In the genomic region with DNA sequence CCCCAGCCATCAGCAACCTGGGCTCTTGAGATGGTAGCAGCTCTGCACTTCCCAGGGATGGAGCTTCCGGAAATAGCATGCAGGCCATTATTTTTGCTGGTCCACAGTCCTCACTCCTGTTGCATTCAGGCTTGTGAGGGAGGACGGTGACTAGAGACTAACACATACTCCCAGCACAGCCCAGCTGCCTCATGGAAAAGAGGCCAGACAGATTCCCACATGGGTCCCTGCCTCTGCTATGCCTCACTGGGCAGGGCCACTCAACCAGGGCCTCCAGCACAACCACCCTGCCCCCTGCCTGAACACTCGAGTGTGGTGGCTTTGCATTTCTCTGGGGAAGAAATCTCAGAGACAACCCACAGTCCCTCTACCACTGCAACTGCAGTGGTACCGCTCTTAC, we compare ENCODE assay signal across 28 cellular contexts.
"Had no signal": no experiment of that assay in that cellular context is flagged by ENCODE, and none has a peak within 500 bp of the region (broad histone marks: within the 10 kb centered on the region; RNA-seq: fewer than 3 reads in every experiment).

No MANE protein-coding gene starts in this region.

- H3K4me3 Mint-ChIP-seq: naive thymus-derived CD8-positive, alpha-beta T cell; neural crest cell; stimulated activated naive CD8-positive, alpha-beta T cell treated with anti-CD3 and anti-CD28 coated beads, Interleukin-15, amount 100 ng/mL, for 72 hours had no signal

- H3K4me3 ChIP-seq: gastrocnemius medialis, heart left ventricle, lower lobe of right lung, ovary, right atrium auricular region, smooth muscle cell, suprapubic skin, transverse colon, upper lobe of right lung, uterus had no signal

- DNase-seq: cortex of kidney; effector CD4-positive, alpha-beta T cell; foreskin fibroblast; gastrocnemius medialis; heart left ventricle; hippocampal formation; kidney glomerular epithelial cell; left ventricle myocardium superior; lower lobe of right lung; naive thymus-derived CD8-positive, alpha-beta T cell; nucleus accumbens; ovary; stimulated activated CD4-positive, alpha-beta T cell treated with anti-CD3 and anti-CD28 coated beads, Interleukin-12 subunit alpha, Interleukin-12 subunit beta, amount 100 ng/mL, for 4 hours; stimulated activated CD4-positive, alpha-beta T cell treated with anti-CD3 and anti-CD28 coated beads, Interleukin-1b, Interleukin-23, amount 100 ng/mL, for 48 hours; stimulated activated CD4-positive, alpha-beta T cell treated with anti-CD3 and anti-CD28 coated beads, Interleukin-4, amount 100 ng/mL, for 1 hour; stimulated activated CD8-positive, alpha-beta memory T cell treated with anti-CD3 and anti-CD28 coated beads, Interleukin-4, amount 100 ng/mL, for 48 hours; stimulated activated naive CD4-positive, alpha-beta T cell; stimulated activated naive CD8-positive, alpha-beta T cell treated with anti-CD3 and anti-CD28 coated beads, Interleukin-15, amount 100 ng/mL, for 72 hours; transverse colon; upper lobe of right lung; uterus had no signal

- H3K27me3 Mint-ChIP-seq: naive thymus-derived CD8-positive, alpha-beta T cell; progenitor cell of endocrine pancreas; stimulated activated naive CD8-positive, alpha-beta T cell treated with anti-CD3 and anti-CD28 coated beads, Interleukin-15, amount 100 ng/mL, for 72 hours had no signal

- H3K4me1 Mint-ChIP-seq: naive thymus-derived CD8-positive, alpha-beta T cell; neural crest cell; stimulated activated naive CD8-positive, alpha-beta T cell treated with anti-CD3 and anti-CD28 coated beads, Interleukin-15, amount 100 ng/mL, for 72 hours had no signal

- FAIRE-seq: islet of Langerhans had no signal

- H3K4me2 ChIP-seq: smooth muscle cell had no signal

- H3K36me3 Mint-ChIP-seq: naive thymus-derived CD8-positive, alpha-beta T cell had no signal

- H3K4me1 ChIP-seq: gastrocnemius medialis, heart left ventricle, lower lobe of right lung, right atrium auricular region, suprapubic skin, transverse colon, upper lobe of right lung, uterus had no signal

- H3K27ac ChIP-seq: epithelial cell of prostate, gastrocnemius medialis, heart left ventricle, lower lobe of right lung, ovary, right atrium auricular region, suprapubic skin, transverse colon, upper lobe of right lung, uterus had no signal

- H3K27me3 ChIP-seq: gastrocnemius medialis, heart left ventricle, ovary, right atrium auricular region, suprapubic skin, transverse colon, upper lobe of right lung, uterus had no signal

- H3K36me3 ChIP-seq: gastrocnemius medialis, heart left ventricle, lower lobe of right lung, ovary, right atrium auricular region, suprapubic skin, transverse colon, upper lobe of right lung, uterus had no signal

- H3K9me3 ChIP-seq: gastrocnemius medialis, lower lobe of right lung, ovary, right atrium auricular region, transverse colon, upper lobe of right lung, uterus had no signal

- H3K27ac Mint-ChIP-seq: naive thymus-derived CD8-positive, alpha-beta T cell; progenitor cell of endocrine pancreas; stimulated activated naive CD8-positive, alpha-beta T cell treated with anti-CD3 and anti-CD28 coated beads, Interleukin-15, amount 100 ng/mL, for 72 hours had no signal
